ENCODE assay signal across 20 cellular contexts in the genomic region with DNA sequence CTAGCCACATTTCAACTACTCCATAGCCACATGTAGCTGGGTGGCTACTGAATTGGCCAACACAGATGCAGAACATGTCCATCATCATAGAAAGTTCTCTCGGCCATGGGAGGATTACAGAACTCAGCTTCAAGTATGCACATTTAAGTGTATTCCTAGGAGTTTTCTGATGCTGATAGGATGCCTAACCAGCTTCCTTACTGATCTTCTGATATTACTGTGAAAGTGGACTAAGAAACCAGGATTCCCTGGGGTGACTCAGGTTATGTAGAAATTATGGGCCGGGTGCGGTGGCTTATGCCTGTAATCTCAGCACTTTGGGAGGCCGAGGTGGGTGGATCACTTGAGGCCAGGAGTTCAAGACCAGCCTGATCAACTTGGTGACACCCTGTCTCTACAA.
"Had no signal": no experiment of that assay in that cellular context is flagged by ENCODE, and none has a peak within 500 bp of the region (broad histone marks: within the 10 kb centered on the region; RNA-seq: fewer than 3 reads in every experiment).

No MANE protein-coding gene starts in this region.

- H3K9me3 ChIP-seq: esophagus muscularis mucosa, gastroesophageal sphincter, left lung, lower lobe of right lung, mucosa of descending colon had no signal

- H3K27me3 ChIP-seq: esophagus muscularis mucosa, foreskin keratinocyte, hepatocyte had no signal

- H3K79me2 ChIP-seq: hepatocyte had no signal

- ATAC-seq: foreskin keratinocyte, gastroesophageal sphincter, left cardiac atrium, left lung, left ventricle myocardium superior, lower lobe of right lung, mucosa of descending colon had no signal

- H3K36me3 ChIP-seq: esophagus muscularis mucosa, gastroesophageal sphincter, left lung, lower lobe of right lung had no signal

- DNase-seq: dermis blood vessel endothelial cell; effector CD4-positive, alpha-beta T cell; effector memory CD4-positive, alpha-beta T cell; erythroblast; foreskin keratinocyte; glutamatergic neuron; immature natural killer cell; left cardiac atrium; left lung; left ventricle myocardium superior; lower lobe of right lung; mesenchymal stem cell; mucosa of descending colon; naive B cell had no signal

- H3K4me1 ChIP-seq: esophagus muscularis mucosa, foreskin keratinocyte, gastroesophageal sphincter, left lung, lower lobe of right lung had no signal

- H3K4me3 Mint-ChIP-seq: immature natural killer cell, mesothelial cell of epicardium had no signal

- H3K9me3 Mint-ChIP-seq: immature natural killer cell, mesothelial cell of epicardium, naive B cell had no signal

- H3K4me1 Mint-ChIP-seq: immature natural killer cell, naive B cell had no signal

- H3K36me3 Mint-ChIP-seq: immature natural killer cell, mesothelial cell of epicardium, naive B cell had no signal

- H3K27ac ChIP-seq: coronary artery, epithelial cell of prostate, esophagus muscularis mucosa, foreskin keratinocyte, gastroesophageal sphincter, hepatocyte, left lung, lower lobe of right lung had no signal

- H3K27ac Mint-ChIP-seq: immature natural killer cell, mesothelial cell of epicardium, naive B cell had no signal

- H2AFZ ChIP-seq: hepatocyte had no signal

- H3K4me3 ChIP-seq: coronary artery, esophagus muscularis mucosa, gastroesophageal sphincter, hepatocyte, left lung, lower lobe of right lung, mucosa of descending colon had no signal
